10 cellular contexts compared by ENCODE assay signal in the genomic region with DNA sequence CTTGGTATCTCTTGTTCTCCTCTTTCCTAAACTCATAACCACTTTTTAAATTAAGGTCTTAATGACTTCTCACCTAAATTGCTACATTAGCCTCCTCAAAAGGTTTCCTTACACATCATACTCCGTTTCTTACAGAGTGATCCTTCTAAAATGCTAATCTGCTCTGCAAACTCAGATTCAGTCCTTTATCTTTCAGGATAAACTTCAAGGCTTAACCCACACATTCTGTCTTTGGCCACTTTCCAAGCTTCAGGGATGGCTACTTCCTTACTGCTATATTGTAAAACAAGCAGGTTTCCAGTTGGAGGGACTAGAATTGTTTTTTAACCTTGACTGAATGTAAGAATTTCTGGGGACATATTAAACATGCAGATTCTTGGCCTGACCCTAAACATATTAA.
DNase-seq lines count a peak whose midpoint lies in the region; ATAC-seq and TF ChIP-seq lines count a peak whose summit lies in the region.
"Had no signal": no experiment of that assay in that cellular context is flagged by ENCODE, and none has a peak within 500 bp of the region (broad histone marks: within the 10 kb centered on the region; RNA-seq: fewer than 3 reads in every experiment).

No MANE protein-coding gene starts in this region.

- no peak overlapping the region for H3K27ac ChIP-seq in CD4-positive, alpha-beta T cell (ENCODE audit: low read depth, low read length)
- no peak overlapping the region for H3K27ac ChIP-seq in naive thymus-derived CD4-positive, alpha-beta T cell (ENCODE audit: low read depth, low read length)

- no peaks in the 10 kb centered on the region for H3K36me3 ChIP-seq in naive thymus-derived CD4-positive, alpha-beta T cell (ENCODE audit: control insufficient read depth in 2 of 3, insufficient read depth in 3 of 3, low read length in 3 of 3)

- no peak for ATAC-seq in CD4-positive, alpha-beta T cell (ENCODE audit: poor library complexity)
- no peak for ATAC-seq in naive thymus-derived CD4-positive, alpha-beta T cell
- ATAC-seq in HG02678 (IDR thresholded peaks at IDR 0.05; ENCODE audit: unreplicated experiment) = no peak
- no peak for ATAC-seq in GM21526 (IDR thresholded peaks at IDR 0.05; ENCODE audit: low FRiP score, unreplicated experiment)

- no peaks in the 10 kb centered on the region for H3K27me3 ChIP-seq in CD4-positive, alpha-beta T cell (ENCODE audit: control insufficient read depth, insufficient read depth, low read length)
- no peaks in the 10 kb centered on the region for H3K27me3 ChIP-seq in naive thymus-derived CD4-positive, alpha-beta T cell (ENCODE audit: control insufficient read depth in 2 of 2, insufficient read depth in 2 of 2, low read length in 2 of 2)

- H3K4me3 Mint-ChIP-seq in CD4-positive, alpha-beta T cell = peak overlapping the region; percentile 83
- H3K4me3 Mint-ChIP-seq in IgD-negative memory B cell = peak overlapping the region in 1 of 4 donors; percentile 63
- peak overlapping the region; percentile 54 to 97 (median 88) for H3K4me3 Mint-ChIP-seq in naive thymus-derived CD4-positive, alpha-beta T cell

- H3K27me3 Mint-ChIP-seq in CD4-positive, alpha-beta T cell = no peaks in the 10 kb centered on the region
- peaks cover 4% of the 10 kb centered on the region for H3K27me3 Mint-ChIP-seq in IgD-negative memory B cell
- H3K27me3 Mint-ChIP-seq in naive thymus-derived CD4-positive, alpha-beta T cell = peaks cover 0 to 2% (median 0%) of the 10 kb centered on the region in 5 donors

- POLR2A ChIA-PET in CD4-positive, alpha-beta T cell (lab: Charles Lee) = interaction anchor here (1.6 kb wide), 1 partner anchor 105 kb away, joined by 7 read pairs; a partner anchor contains a TSS
- POLR2A ChIA-PET in naive thymus-derived CD4-positive, alpha-beta T cell (lab: Charles Lee) = interaction anchor here (0.6 to 3.5 kb wide), 5 partner anchors 27 to 262 kb away, joined by 3 to 41 read pairs (median 3); a partner anchor contains a TSS

- H3K36me3 Mint-ChIP-seq in CD4-positive, alpha-beta T cell (ENCODE audit: low read depth) = peaks cover 42% of the 10 kb centered on the region
- peaks cover 3% of the 10 kb centered on the region for H3K36me3 Mint-ChIP-seq in IgD-negative memory B cell
- H3K36me3 Mint-ChIP-seq in naive thymus-derived CD4-positive, alpha-beta T cell = peaks cover 10 to 38% (median 16%) of the 10 kb centered on the region in 5 donors

- H3K4me1 ChIP-seq in naive thymus-derived CD4-positive, alpha-beta T cell (ENCODE audit: control insufficient read depth in 2 of 2, insufficient read depth in 2 of 2, low read length in 2 of 2) = peaks cover 36 to 38% of the 10 kb centered on the region in 2 donors

- CTCF ChIA-PET in CD4-positive, alpha-beta T cell (lab: Charles Lee) = interaction anchor here (1.4 kb wide), 1 partner anchor 26 kb away, joined by 4 read pairs; no protein-coding TSS in a partner anchor
- CTCF ChIA-PET in naive thymus-derived CD4-positive, alpha-beta T cell (lab: Charles Lee) = interaction anchor here (0.6 to 1.3 kb wide), 3 partner anchors 12 to 130 kb away, joined by 4 to 5 read pairs (median 5); no protein-coding TSS in a partner anchor

- no peak overlapping the region for H3K4me3 ChIP-seq in naive thymus-derived CD4-positive, alpha-beta T cell (ENCODE audit: low read length)

- intact Hi-C loops in CD4-positive, alpha-beta T cell (cut with DNase I, micrococcal nuclease) = loop anchor here in 1 of 2 experiments (5.0 to 10.0 kb wide), 3 partner anchors 112 to 1850 kb away; a partner anchor contains a TSS
- intact Hi-C loops in naive thymus-derived CD4-positive, alpha-beta T cell (cut with micrococcal nuclease) = loop anchor here (5.0 to 10.0 kb wide), 3 partner anchors 1503 to 1870 kb away; a partner anchor contains a TSS

- TF ChIP-seq CTCF in CD4-positive, alpha-beta T cell (IDR thresholded peaks at IDR 0.05) = no peak

- peaks cover 14% of the 10 kb centered on the region for H3K9me3 Mint-ChIP-seq in CD4-positive, alpha-beta T cell
- peaks cover 0 to 10% (median 3%) of the 10 kb centered on the region in 3 donors for H3K9me3 Mint-ChIP-seq in IgD-negative memory B cell
- H3K9me3 Mint-ChIP-seq in naive thymus-derived CD4-positive, alpha-beta T cell = peaks cover 0 to 40% (median 22%) of the 10 kb centered on the region in 11 donors

- H3K27ac Mint-ChIP-seq in CD4-positive, alpha-beta T cell = peak overlapping the region; percentile 94
- H3K27ac Mint-ChIP-seq in IgD-negative memory B cell = peak overlapping the region in 2 of 3 donors; percentile 48 to 83
- peak overlapping the region; percentile 51 to 98 (median 95) for H3K27ac Mint-ChIP-seq in naive thymus-derived CD4-positive, alpha-beta T cell

- peaks cover 84% of the 10 kb centered on the region for H3K4me1 Mint-ChIP-seq in CD4-positive, alpha-beta T cell (ENCODE audit: low read depth)
- H3K4me1 Mint-ChIP-seq in IgD-negative memory B cell = peaks cover 55 to 75% (median 69%) of the 10 kb centered on the region in 3 donors
- peaks cover 42 to 87% (median 79%) of the 10 kb centered on the region in 7 donors for H3K4me1 Mint-ChIP-seq in naive thymus-derived CD4-positive, alpha-beta T cell

- peaks cover 16% of the 10 kb centered on the region for H3K9me3 ChIP-seq in CD4-positive, alpha-beta T cell (ENCODE audit: control insufficient read depth, low read length)
- peaks cover 0 to 7% (median 5%) of the 10 kb centered on the region in 3 experiments for H3K9me3 ChIP-seq in naive thymus-derived CD4-positive, alpha-beta T cell (ENCODE audit: control insufficient read depth in 2 of 3, low read length in 3 of 3)

- DNase-seq in CD4-positive, alpha-beta T cell = no peak
- DNase-seq in amniotic epithelial cell (ENCODE audit: low read depth) = peak; percentile 83
- no peak for DNase-seq in naive thymus-derived CD4-positive, alpha-beta T cell
- no peak for DNase-seq in stimulated activated CD8-positive, alpha-beta memory T cell treated with anti-CD3 and anti-CD28 coated beads, Interleukin-4, amount 100 ng/mL, for 48 hours
- DNase-seq: amniotic stem cell, H7, NCI-H1092 had no signal
